Comparison of ENCODE assay signal across 1 cellular context in genomic region chr19:55526216-55527196, GRCh38.
TF ChIP-seq lines count a peak whose summit lies in the region.

No MANE protein-coding gene starts in this region.

TF ChIP-seq in H1, 55 proteins besides CTCF, POLR2A, EP300 and RAD21:
- no peak for TF ChIP-seq TAF1 (IDR thresholded peaks at IDR 0.05; ENCODE audit: low read depth, low read length)
- TF ChIP-seq CTBP2 (IDR thresholded peaks at IDR 0.05; ENCODE audit: borderline replicate concordance, insufficient read depth, insufficient read length, low read length) = no peak
- TF ChIP-seq FOSL1 (IDR thresholded peaks at IDR 0.05; ENCODE audit: insufficient read depth, low read depth, low read length) = no peak
- no peak for TF ChIP-seq CHD1 (IDR thresholded peaks at IDR 0.05; ENCODE audit: low read depth, low read length)
- TF ChIP-seq USF2 (IDR thresholded peaks at IDR 0.05; ENCODE audit: low read length) = no peak
- TF ChIP-seq GABPA (IDR thresholded peaks at IDR 0.05; ENCODE audit: borderline replicate concordance, insufficient read depth, low read length) = 0 out of 2 replicates have a peak, but pooled peaks have one; percentile 19
- TF ChIP-seq MAX (IDR thresholded peaks at IDR 0.05) = no peak
- TF ChIP-seq TCF12 (IDR thresholded peaks at IDR 0.05; ENCODE audit: low read depth, low read length) = no peak
- no peak for TF ChIP-seq POU5F1 (IDR thresholded peaks at IDR 0.05; ENCODE audit: low read depth, low read length)
